18 cellular contexts compared by ENCODE assay signal in genomic region chr6:114740547-114740946, GRCh38.
"Had no signal": no experiment of that assay in that cellular context is flagged by ENCODE, and none has a peak within 500 bp of the region (broad histone marks: within the 10 kb centered on the region; RNA-seq: fewer than 3 reads in every experiment).

No MANE protein-coding gene starts in this region.

- H3K27ac ChIP-seq: gastrocnemius medialis, sigmoid colon, spleen, testis had no signal

- H3K27me3 ChIP-seq: gastrocnemius medialis, sigmoid colon, spleen, testis had no signal

- ATAC-seq: gastrocnemius medialis; left colon; stimulated activated memory B cell treated with anti-CD40 and anti-IgM and Interleukin-4, amounts not matched to agents 10 μg/mL and 1 μg/mL and 100 μg/mL, for 72 hours; T-helper 17 cell had no signal

- H3K27ac Mint-ChIP-seq: activated naive CD8-positive, alpha-beta T cell treated with anti-CD3 and anti-CD28 coated beads for 36 hours; nephron; stimulated activated memory B cell treated with anti-CD40 and anti-IgM and Interleukin-4, amounts not matched to agents 10 μg/mL and 1 μg/mL and 100 μg/mL, for 72 hours; T-helper 17 cell; type B pancreatic cell had no signal

- H3K9me3 ChIP-seq: gastrocnemius medialis, sigmoid colon, testis had no signal

- H3K4me1 ChIP-seq: spleen, testis had no signal

- H3K9me3 Mint-ChIP-seq: activated naive CD8-positive, alpha-beta T cell treated with anti-CD3 and anti-CD28 coated beads for 36 hours; type B pancreatic cell had no signal

- H3K27me3 Mint-ChIP-seq: activated naive CD8-positive, alpha-beta T cell treated with anti-CD3 and anti-CD28 coated beads for 36 hours; stimulated activated memory B cell treated with anti-CD40 and anti-IgM and Interleukin-4, amounts not matched to agents 10 μg/mL and 1 μg/mL and 100 μg/mL, for 72 hours; T-helper 17 cell; type B pancreatic cell had no signal

- H3K4me1 Mint-ChIP-seq: activated naive CD8-positive, alpha-beta T cell treated with anti-CD3 and anti-CD28 coated beads for 36 hours; nephron; stimulated activated memory B cell treated with anti-CD40 and anti-IgM and Interleukin-4, amounts not matched to agents 10 μg/mL and 1 μg/mL and 100 μg/mL, for 72 hours; T-helper 17 cell had no signal

- H3K36me3 Mint-ChIP-seq: activated naive CD8-positive, alpha-beta T cell treated with anti-CD3 and anti-CD28 coated beads for 36 hours; stimulated activated memory B cell treated with anti-CD40 and anti-IgM and Interleukin-4, amounts not matched to agents 10 μg/mL and 1 μg/mL and 100 μg/mL, for 72 hours; type B pancreatic cell had no signal

- H3K36me3 ChIP-seq: gastrocnemius medialis, sigmoid colon, spleen had no signal

- DNase-seq: activated CD4-positive, alpha-beta T cell treated with anti-CD3 and anti-CD28 coated beads, Interleukin-2, amount 50 U/mL, for 48 hours; activated naive CD8-positive, alpha-beta T cell treated with anti-CD3 and anti-CD28 coated beads for 36 hours; amygdala; cerebellar nuclear complex; cortex of kidney; effector CD4-positive, alpha-beta T cell; gastrocnemius medialis; left colon; midbrain; sigmoid colon; spleen; stimulated activated CD4-positive, alpha-beta T cell treated with anti-CD3 and anti-CD28 coated beads, Interleukin-4, amount 100 ng/mL, for 4 hours; T-helper 17 cell; testis had no signal

- H3K4me3 Mint-ChIP-seq: activated naive CD8-positive, alpha-beta T cell treated with anti-CD3 and anti-CD28 coated beads for 36 hours; nephron; stimulated activated memory B cell treated with anti-CD40 and anti-IgM and Interleukin-4, amounts not matched to agents 10 μg/mL and 1 μg/mL and 100 μg/mL, for 72 hours; T-helper 17 cell; type B pancreatic cell had no signal

- H3K4me3 ChIP-seq: gastrocnemius medialis, lung, sigmoid colon, spleen, testis had no signal
